Comparison of ENCODE assay signal across 8 cellular contexts in genomic region chr2:149040451-149040850, GRCh38. TPM values are rescaled to one million over a fixed set of nuclear protein-coding genes. Genes with fewer than 3 reads are reported as not detected.
DNase-seq lines count a peak whose midpoint lies in the region; ATAC-seq, FAIRE-seq and TF ChIP-seq lines count a peak whose summit lies in the region.
"Had no signal": no experiment of that assay in that cellular context is flagged by ENCODE, and none has a peak within 500 bp of the region (broad histone marks: within the 10 kb centered on the region; RNA-seq: fewer than 3 reads in every experiment).

No MANE protein-coding gene starts in this region.

- H3K4me3 ChIP-seq in H1 (ENCODE audit: extremely low read depth in 1 of 4, insufficient read depth in 2 of 4, low read depth in 3 of 4, low read length in 4 of 4) (no peak overlapping the region), adrenal gland (no peak overlapping the region)

- H2BK120ac ChIP-seq in H1 (replicated peaks; ENCODE audit: low read depth, low read length): no peak overlapping the region

- H4K8ac ChIP-seq in H1 (ENCODE audit: extremely low read depth, insufficient read depth, low read length): no peak overlapping the region

- H3K27ac ChIP-seq in H1 (ENCODE audit: low read depth, low read length) (no peak overlapping the region), adrenal gland (no peak overlapping the region)

- no peaks in the 10 kb centered on the region for H3K79me1 ChIP-seq in H1 (ENCODE audit: low read depth, low read length)

- TF ChIP-seq RAD21 in H1 (IDR thresholded peaks at IDR 0.05 in 1 of 2, conservative IDR thresholded peaks at IDR 0.05 in 1 of 2; ENCODE audit: low read depth in 2 of 2, low read length in 2 of 2): peak; percentile 80 to 82

- no peak overlapping the region for H2AK5ac ChIP-seq in H1 (ENCODE audit: low read depth, low read length)

- WGBS in H1 (ENCODE audit: extremely low coverage in 1 of 2, insufficient coverage in 1 of 2, insufficient read length in 1 of 2, insufficient replicate concordance in 2 of 2, low coverage in 1 of 2, low lambda C conversion rate in 2 of 2, missing lambda C conversion rate in 1 of 2), 2 experiments: 59% methylated on average over 7 of the region's 7 CpGs; no CpG with 5 or more reads in 1 of the 2 experiments
- WGBS in adrenal gland, 4 donors: 65 to 76% (median 74%) methylated on average over 7 of the region's 7 CpGs

- H2BK20ac ChIP-seq in H1 (ENCODE audit: low read length): no peak overlapping the region

- FAIRE-seq in H1 (lab: Jason Lieb, UNC) (peak; percentile 69), HTR-8/SVneo (lab: Jason Lieb, UNC) (no peak)

- H3K4me1 ChIP-seq in H1 (replicated peaks in 1 of 4; ENCODE audit: control insufficient read depth in 3 of 4, insufficient read depth in 4 of 4, low read length in 3 of 4) (peaks cover 0 to 5% (median 2%) of the 10 kb centered on the region in 4 experiments; a peak in 4 of 7 replicates), adrenal gland (replicated peaks in 1 of 2) (no peaks in the 10 kb centered on the region)

- H4K91ac ChIP-seq in H1 (replicated peaks; ENCODE audit: insufficient read length, low read length): no peak overlapping the region

- no peak overlapping the region for H2BK15ac ChIP-seq in H1 (ENCODE audit: low read length)

- no peak overlapping the region for H2BK12ac ChIP-seq in H1 (ENCODE audit: low read depth, low read length)

- H3K9me3 ChIP-seq in H1 (ENCODE audit: insufficient read depth in 2 of 2, low read depth in 1 of 2, low read length in 1 of 2) (no peaks in the 10 kb centered on the region), adrenal gland (replicated peaks in 1 of 3) (no peaks in the 10 kb centered on the region)

- H3K79me2 ChIP-seq in H1 (ENCODE audit: control insufficient read depth in 1 of 2, insufficient read depth in 2 of 2, low read length in 2 of 2): no peaks in the 10 kb centered on the region

- intact Hi-C loops in adrenal gland (cut with DNase I): no loop called here

- no peak overlapping the region for H3K14ac ChIP-seq in H1 (ENCODE audit: insufficient read length)

- H3K36me3 ChIP-seq in H1 (ENCODE audit: control insufficient read depth in 2 of 4, insufficient read depth in 4 of 4, low read length in 3 of 4): no peaks in the 10 kb centered on the region
- H3K36me3 ChIP-seq in adrenal gland (replicated peaks in 1 of 2): no peaks in the 10 kb centered on the region

- ATAC-seq in HG02885 (IDR thresholded peaks at IDR 0.05; ENCODE audit: poor library complexity, unreplicated experiment): peak; percentile 46

- H3K4me2 ChIP-seq in H1 (ENCODE audit: insufficient read depth in 1 of 2, low read depth in 2 of 2, low read length in 2 of 2): no peak overlapping the region

- H2AFZ ChIP-seq in H1 (ENCODE audit: low read length): no peak overlapping the region

- H3K4ac ChIP-seq in H1 (replicated peaks; ENCODE audit: insufficient read length, low read depth, low read length): no peak overlapping the region

- TF ChIP-seq EP300 in H1 (IDR thresholded peaks at IDR 0.05; ENCODE audit: borderline replicate concordance in 1 of 2, low read depth in 2 of 2, low read length in 2 of 2): no peak

- H3K56ac ChIP-seq in H1 (replicated peaks; ENCODE audit: insufficient read length, low read depth, low read length): no peak overlapping the region

- H3K18ac ChIP-seq in H1 (ENCODE audit: extremely low read depth, low read length): no peak overlapping the region

- H3K9ac ChIP-seq in H1 (replicated peaks in 1 of 4; ENCODE audit: extremely low read depth in 1 of 4, low read depth in 3 of 4, low read length in 3 of 4): no peak overlapping the region

- TF ChIP-seq CTCF in GM12873 (IDR thresholded peaks at IDR 0.05; ENCODE audit: insufficient read depth, low read depth, low read length, missing control alignments) (peak; percentile 88), H1 (IDR thresholded peaks at IDR 0.05; ENCODE audit: control extremely low read depth in 1 of 3, insufficient read depth in 1 of 3, low read depth in 1 of 3, low read length in 3 of 3) (peak; percentile 77 to 95 (median 90)), adrenal gland (IDR thresholded peaks at IDR 0.05) (peak in 2 of 6 experiments; percentile 11 to 22)

- H4K5ac ChIP-seq in H1 (ENCODE audit: insufficient read length, low read depth, low read length): no peak overlapping the region

- peaks cover 8% of the 10 kb centered on the region; the same call in 1 of the 2 replicates for H3K23me2 ChIP-seq in H1 (ENCODE audit: low read depth, low read length)

- TF ChIP-seq POLR2A in H1 (IDR thresholded peaks at IDR 0.05; ENCODE audit: control extremely low read depth in 1 of 2, low read depth in 2 of 2, low read length in 2 of 2) (no peak), adrenal gland (IDR thresholded peaks at IDR 0.05) (no peak)

- H2BK5ac ChIP-seq in H1 (ENCODE audit: low read depth, low read length): no peak overlapping the region

- peaks cover 2 to 4% of the 10 kb centered on the region in 2 experiments for H4K20me1 ChIP-seq in H1 (replicated peaks in 1 of 2; ENCODE audit: control insufficient read depth in 1 of 2, insufficient read depth in 2 of 2, low read length in 2 of 2)

- CTCF ChIA-PET in H1 (lab: Charles Lee; ENCODE audit: partially characterized antibody): interaction anchor here (0.6 to 22.0 kb wide), 34 partner anchors 10 to 518 kb away, joined by 3 to 277 read pairs (median 4); no protein-coding TSS in a partner anchor

- POLR2A ChIA-PET in H1 (lab: Charles Lee; ENCODE audit: partially characterized antibody): interaction anchor here (0.7 kb wide), 1 partner anchor 304 kb away, joined by 3 read pairs; no protein-coding TSS in a partner anchor

- peak in 4 of 5 experiments; percentile 23 to 63 (median 38) for DNase-seq in T-helper 2 cell
- DNase-seq in H1 (ENCODE audit: low read depth in 1 of 2, low spot score in 2 of 2): peak; percentile 34 to 94
- peak; percentile 64 to 65 for DNase-seq in stimulated activated CD4-positive, alpha-beta T cell treated with anti-CD3 and anti-CD28 coated beads, Interleukin-2, amount 100 ng/mL, for 48 hours
- DNase-seq in adrenal gland: no peak
- no peak for DNase-seq in HTR-8/SVneo (ENCODE audit: insufficient read length, low spot score)
- DNase-seq: activated B cell treated with CpG ODN at 0.5 μM for 24 hours had no signal

- H3K27me3 ChIP-seq in H1 (replicated peaks in 1 of 4; ENCODE audit: control insufficient read depth in 3 of 4, extremely low read depth in 1 of 4, insufficient read depth in 3 of 4, low read length in 3 of 4): peaks cover 0 to 25% (median 16%) of the 10 kb centered on the region in 4 experiments; a peak in 6 of 7 replicates
- H3K27me3 ChIP-seq in adrenal gland: peaks cover 35% of the 10 kb centered on the region

- no peak overlapping the region for H3K23ac ChIP-seq in H1 (ENCODE audit: insufficient read length)

TF ChIP-seq in H1, 55 proteins besides CTCF, POLR2A, EP300 and RAD21:
- 0 out of 2 replicates have a peak, but pooled peaks have one; percentile 42 for TF ChIP-seq TEAD4 (IDR thresholded peaks at IDR 0.05; ENCODE audit: low read depth, low read length)
- TF ChIP-seq, protein P1, sequence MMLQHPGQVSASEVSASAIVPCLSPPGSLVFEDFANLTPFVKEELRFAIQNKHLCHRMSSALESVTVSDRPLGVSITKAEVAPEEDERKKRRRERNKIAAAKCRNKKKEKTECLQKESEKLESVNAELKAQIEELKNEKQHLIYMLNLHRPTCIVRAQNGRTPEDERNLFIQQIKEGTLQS (IDR thresholded peaks at IDR 0.05; ENCODE audit: insufficient read depth, low read depth, low read length): peak; percentile 70; the same call in 1 of the 2 replicates
- 0 out of 2 replicates have a peak, but pooled peaks have one; percentile 51 for TF ChIP-seq MAX (IDR thresholded peaks at IDR 0.05)
- no peak for TF ChIP-seq CHD1 (IDR thresholded peaks at IDR 0.05; ENCODE audit: low read depth, low read length)
- peak; percentile 30; the same call in 1 of the 2 replicates for TF ChIP-seq CREB1 (IDR thresholded peaks at IDR 0.05)
- TF ChIP-seq, protein P2, sequence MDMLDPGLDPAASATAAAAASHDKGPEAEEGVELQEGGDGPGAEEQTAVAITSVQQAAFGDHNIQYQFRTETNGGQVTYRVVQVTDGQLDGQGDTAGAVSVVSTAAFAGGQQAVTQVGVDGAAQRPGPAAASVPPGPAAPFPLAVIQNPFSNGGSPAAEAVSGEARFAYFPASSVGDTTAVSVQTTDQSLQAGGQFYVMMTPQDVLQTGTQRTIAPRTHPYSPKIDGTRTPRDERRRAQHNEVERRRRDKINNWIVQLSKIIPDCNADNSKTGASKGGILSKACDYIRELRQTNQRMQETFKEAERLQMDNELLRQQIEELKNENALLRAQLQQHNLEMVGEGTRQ (IDR thresholded peaks at IDR 0.05; ENCODE audit: low read length): peak; percentile 76

RNA-seq across cellular contexts. Expression of gene LYPD6B, which starts 2.0 kb away (rescaled TPM):
- total RNA-seq in H1 (2021; fragmentation: NEBNext Ultra II Directional; extraction: Animal tissue kit (Norgen Biotek cat#: 25700)): 2.2 and 3.0 TPM in 2 replicates
- 2.5 and 3.5 TPM in 2 replicates for polyA plus RNA-seq in H1 (2011; rRNA removed)
- polyA plus RNA-seq in H1 (2011; cell fraction: cytosol; rRNA removed): 3.1 TPM
- 4.6 TPM for polyA plus RNA-seq in H1 (2011; cell fraction: nucleus; rRNA removed)
- polyA plus RNA-seq in H1 (2012, experiment 1 of 2): 2.3 to 3.7 TPM (median 3.5 TPM) in 4 replicates
- 1.2 TPM for polyA plus RNA-seq in H1 (2012, experiment 2 of 2)
- 1.2 TPM for polyA plus RNA-seq in H1 (2013, experiment 1 of 2)
- 1.4 TPM for polyA plus RNA-seq in H1 (2013, experiment 2 of 2)
- 1.4 and 2.0 TPM in 2 replicates for polyA minus RNA-seq in H1 (2011; rRNA and poly(A)+ RNA removed)
- polyA minus RNA-seq in H1 (2011; cell fraction: cytosol; rRNA and poly(A)+ RNA removed): not detected
- polyA minus RNA-seq in H1 (2011; cell fraction: nucleus; rRNA and poly(A)+ RNA removed): 1.00 TPM
- total RNA-seq in adrenal gland: under 1 TPM in 6 of 8 donors, not detected in 2; 0.22 to 0.55 (median 0.50) TPM
- under 1 TPM; 0.15 to 0.98 (median 0.80) TPM for polyA plus RNA-seq in adrenal gland

Comparison
In these comparisons a context has a peak if more than half of its experiments do, and no peak if none do; other contexts are left out.
1. DNase-seq: peak in T-helper 2 cell (4 of 5), H1 (2 of 2) and stimulated activated CD4-positive, alpha-beta T cell treated with anti-CD3 and anti-CD28 coated beads, Interleukin-2, amount 100 ng/mL, for 48 hours (2 of 2); none in adrenal gland (0 of 7) and HTR-8/SVneo (single experiment).